In the genomic region with DNA sequence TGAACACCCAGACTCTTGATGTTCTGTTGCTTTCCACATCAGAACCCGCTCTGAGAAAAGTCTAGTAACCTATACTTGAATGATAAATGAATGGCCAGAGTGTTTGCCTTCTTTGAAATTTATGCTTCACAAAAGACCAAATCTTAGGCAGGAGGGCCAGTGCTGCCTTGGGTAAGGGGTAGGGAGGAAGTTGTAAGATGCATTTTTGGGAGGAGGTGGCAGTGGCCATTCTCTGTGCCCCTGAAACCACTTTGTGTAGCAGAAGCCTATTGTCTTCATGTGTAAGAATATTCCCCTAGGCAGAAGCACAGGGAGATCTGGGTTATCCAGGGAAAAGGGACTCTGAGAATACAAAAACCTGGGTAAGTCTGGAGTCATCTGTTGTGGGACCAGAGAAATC, we compare ENCODE assay signal across 9 cellular contexts. TPM values are rescaled to one million over a fixed set of nuclear protein-coding genes. Genes with fewer than 3 reads are reported as not detected.
"Had no signal": no experiment of that assay in that cellular context is flagged by ENCODE, and none has a peak within 500 bp of the region (broad histone marks: within the 10 kb centered on the region; RNA-seq: fewer than 3 reads in every experiment).

No MANE protein-coding gene starts in this region.

RNA-seq across cellular contexts. Expression of gene FCGR2B, which starts 0.6 kb away (rescaled TPM):
- total RNA-seq: activated CD4-positive, alpha-beta T cell treated with anti-CD3 and anti-CD28 coated beads, Interleukin-2, amount 10 ng/mL, durations not matched to agents 24 days and 14 days; activated CD8-positive, alpha-beta T cell treated with anti-CD3 and anti-CD28 coated beads, Interleukin-2, amount 10 ng/mL, durations not matched to agents 7 days and 5 days; chondrocyte; dermis microvascular lymphatic vessel endothelial cell; fibroblast of lung; kidney epithelial cell; renal cortical epithelial cell had no signal
- polyA plus RNA-seq: fibroblast of lung had no signal

RNA-seq across cellular contexts. Expression of gene FCGR3B, which starts 32.6 kb away (rescaled TPM):
- total RNA-seq: activated CD4-positive, alpha-beta T cell treated with anti-CD3 and anti-CD28 coated beads, Interleukin-2, amount 10 ng/mL, durations not matched to agents 24 days and 14 days; activated CD8-positive, alpha-beta T cell treated with anti-CD3 and anti-CD28 coated beads, Interleukin-2, amount 10 ng/mL, durations not matched to agents 7 days and 5 days; chondrocyte; dermis microvascular lymphatic vessel endothelial cell; fibroblast of lung; kidney epithelial cell; renal cortical epithelial cell had no signal
- polyA plus RNA-seq: fibroblast of lung had no signal

RNA-seq across cellular contexts. Expression of gene FCRLA, which starts 43.5 kb away (rescaled TPM):
- total RNA-seq: activated CD4-positive, alpha-beta T cell treated with anti-CD3 and anti-CD28 coated beads, Interleukin-2, amount 10 ng/mL, durations not matched to agents 24 days and 14 days; activated CD8-positive, alpha-beta T cell treated with anti-CD3 and anti-CD28 coated beads, Interleukin-2, amount 10 ng/mL, durations not matched to agents 7 days and 5 days; chondrocyte; dermis microvascular lymphatic vessel endothelial cell; natural killer cell treated with Interleukin-12 subunit alpha and Interleukin-12 subunit beta and Interleukin-15 and Interleukin-18, amount 100 ng/mL, for 72 hours; renal cortical epithelial cell; testis had no signal

RNA-seq across cellular contexts. Expression of gene FCRLB, which starts 57.8 kb away (rescaled TPM):
- total RNA-seq: activated CD4-positive, alpha-beta T cell treated with anti-CD3 and anti-CD28 coated beads, Interleukin-2, amount 10 ng/mL, durations not matched to agents 24 days and 14 days had no signal
